In the genomic region with DNA sequence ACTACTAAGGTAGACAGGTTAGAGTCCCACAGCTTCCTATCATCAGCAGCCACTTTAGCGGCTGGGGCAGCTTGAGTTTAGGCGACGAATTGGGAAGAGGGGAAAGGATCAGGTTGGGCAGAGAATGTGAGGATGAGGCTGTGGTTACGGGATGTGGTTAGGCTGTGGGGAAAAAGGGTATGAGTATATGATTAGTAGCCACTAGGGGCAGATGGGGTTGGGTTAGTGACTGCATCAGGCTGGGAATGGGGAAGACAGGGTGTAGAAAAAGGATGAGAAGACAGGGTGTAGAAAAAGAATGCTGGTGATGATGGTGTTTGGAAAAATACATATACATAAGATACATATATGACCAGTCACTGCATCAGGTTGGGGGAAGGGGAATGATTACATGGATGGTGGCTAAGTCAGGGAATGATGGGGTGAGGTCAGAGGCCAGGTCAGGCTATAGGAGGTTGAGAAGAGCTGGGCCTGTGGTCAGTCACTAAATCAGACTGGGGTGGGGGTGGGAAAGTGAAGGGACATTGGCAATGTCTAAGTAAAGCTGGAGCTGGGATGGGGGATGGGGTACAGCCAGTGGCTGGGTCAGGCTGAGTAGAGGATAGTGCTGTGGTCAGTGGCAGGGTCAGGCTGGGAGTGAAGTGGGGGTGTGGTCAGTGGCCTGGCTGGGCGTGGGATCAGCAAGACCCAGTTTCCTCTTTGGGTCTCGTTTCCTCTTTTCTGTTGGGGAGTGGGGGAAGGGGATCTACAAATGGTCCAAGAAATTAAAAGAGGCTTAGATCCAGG, we compare ENCODE assay signal across 8 cellular contexts. TPM values are rescaled to one million over a fixed set of nuclear protein-coding genes. Genes with fewer than 3 reads are reported as not detected.
DNase-seq lines count a peak whose midpoint lies in the region; ATAC-seq and TF ChIP-seq lines count a peak whose summit lies in the region.

No MANE protein-coding gene starts in this region.

- no peak for ATAC-seq in CD4-positive, CD25-positive, alpha-beta regulatory T cell (ENCODE audit: low read depth in 2 of 2)

- H3K27me3 ChIP-seq in CD4-positive, CD25-positive, alpha-beta regulatory T cell (ENCODE audit: control insufficient read depth, insufficient read depth, low read length) = no peaks in the 10 kb centered on the region
- H3K27me3 ChIP-seq in GM23248 (replicated peaks; ENCODE audit: insufficient read depth) = no peaks in the 10 kb centered on the region

- WGBS in GM23248 (ENCODE audit: low coverage in 1 of 2, low lambda C conversion rate in 2 of 2, missing lambda C conversion rate in 2 of 2), 2 experiments = 0 to 1% methylated on average over 6 of the region's 6 CpGs

- peak overlapping the region in 1 of 4 donors; percentile 95 for H3K4me3 Mint-ChIP-seq in CD4-positive, CD25-positive, alpha-beta regulatory T cell
- no peak overlapping the region for H3K4me3 Mint-ChIP-seq in MCF 10A (ENCODE audit: unreplicated experiment)
- no peak overlapping the region for H3K4me3 Mint-ChIP-seq in immature natural killer cell

- peak overlapping the region; percentile 90 for H3K4me3 ChIP-seq in CD4-positive, CD25-positive, alpha-beta regulatory T cell (ENCODE audit: low read depth, low read length)
- H3K4me3 ChIP-seq in GM23248 (peak overlapping the region; percentile 96), OCI-LY7 (ENCODE audit: low read depth, low read length, poor library complexity, severe bottlenecking) (peak overlapping the region; percentile 89)

- H3K4me2 ChIP-seq in GM23248 (ENCODE audit: unreplicated experiment) (peak overlapping the region; percentile 100), OCI-LY7 (ENCODE audit: low read length) (peak overlapping the region; percentile 97)

- peaks cover 67% of the 10 kb centered on the region for H3K4me1 ChIP-seq in CD4-positive, CD25-positive, alpha-beta regulatory T cell (ENCODE audit: control insufficient read depth, insufficient read depth, low read length, poor library complexity, severe bottlenecking)
- H3K4me1 ChIP-seq in GM23248 (ENCODE audit: insufficient read depth) = peaks cover 51% of the 10 kb centered on the region
- peaks cover 60% of the 10 kb centered on the region for H3K4me1 ChIP-seq in OCI-LY7 (ENCODE audit: insufficient read depth, low read length, poor library complexity, severe bottlenecking)

- H3K9me3 Mint-ChIP-seq in CD4-positive, CD25-positive, alpha-beta regulatory T cell = no peaks in the 10 kb centered on the region
- no peaks in the 10 kb centered on the region for H3K9me3 Mint-ChIP-seq in MCF 10A (ENCODE audit: unreplicated experiment)
- no peaks in the 10 kb centered on the region for H3K9me3 Mint-ChIP-seq in immature natural killer cell

- peak in 2 of 3 donors; percentile 26 to 54 for DNase-seq in CD4-positive, CD25-positive, alpha-beta regulatory T cell
- DNase-seq in GM23248 (peak; percentile 94), OCI-LY7 (ENCODE audit: low spot score) (peak; percentile 67), MCF 10A (ENCODE audit: unreplicated experiment) (peak; percentile 80), immature natural killer cell (peak; percentile 42 to 55 (median 49)), NCI-H187 (lab: John Stamatoyannopoulos, UW) (no peak)
- DNase-seq in stimulated activated CD4-positive, alpha-beta T cell treated with anti-CD3 and anti-CD28 coated beads, Interleukin-1b, Interleukin-23, amount 100 ng/mL, for 48 hours = peak; percentile 13
- DNase-seq in activated CD4-positive, CD25-positive, alpha-beta regulatory T cell (lab: John Stamatoyannopoulos, UW) = no peak

- H3K27ac Mint-ChIP-seq in CD4-positive, CD25-positive, alpha-beta regulatory T cell = peak overlapping the region in 1 of 3 donors; percentile 18
- H3K27ac Mint-ChIP-seq in MCF 10A (ENCODE audit: low read depth, unreplicated experiment) (no peak overlapping the region), immature natural killer cell (no peak overlapping the region)

- TF ChIP-seq CTCF in OCI-LY7 (conservative IDR thresholded peaks at IDR 0.05; ENCODE audit: low read length) (peak; percentile 84), MCF 10A (IDR thresholded peaks at IDR 0.05; ENCODE audit: unreplicated experiment) (peak; percentile 49)

- CTCF ChIA-PET in OCI-LY7 (lab: Charles Lee; ENCODE audit: unreplicated experiment) (interaction anchor here (0.7 to 2.2 kb wide), 4 partner anchors 26 to 65 kb away, joined by 3 to 13 read pairs (median 4); partner anchors contain the start of gene ARHGEF39), MCF 10A (lab: Yijun Ruan, JAX) (interaction anchor here (0.6 to 10.3 kb wide), 23 partner anchors 9 to 1942 kb away, joined by 3 to 150 read pairs (median 4); partner anchors contain the start of genes ARHGEF39, CCDC107, GBA2 and RGP1)

- no peaks in the 10 kb centered on the region for H3K9me3 ChIP-seq in CD4-positive, CD25-positive, alpha-beta regulatory T cell (ENCODE audit: control insufficient read depth in 2 of 2, low read length in 2 of 2)
- H3K9me3 ChIP-seq in GM23248 (ENCODE audit: low read depth) (no peaks in the 10 kb centered on the region), OCI-LY7 (ENCODE audit: low read length) (no peaks in the 10 kb centered on the region)

- H3K36me3 ChIP-seq in CD4-positive, CD25-positive, alpha-beta regulatory T cell (ENCODE audit: control insufficient read depth, insufficient read depth, low read length) = peaks cover 20% of the 10 kb centered on the region
- H3K36me3 ChIP-seq in GM23248 (ENCODE audit: low read depth) = peaks cover 13% of the 10 kb centered on the region
- H3K36me3 ChIP-seq in OCI-LY7 (ENCODE audit: insufficient read depth, low read length) = peaks cover 23% of the 10 kb centered on the region

- POLR2A ChIA-PET in OCI-LY7 (lab: Charles Lee) (interaction anchor here (0.6 to 3.9 kb wide), 4 partner anchors 18 to 281 kb away, joined by 5 to 38 read pairs (median 16); partner anchors contain the start of genes ARHGEF39, GBA2 and RGP1), MCF 10A (lab: Yijun Ruan, JAX) (interaction anchor here (0.6 to 15.0 kb wide), 12 partner anchors 16 to 618 kb away, joined by 3 to 284 read pairs (median 14); partner anchors contain the start of genes CCDC107, GBA2, HRCT1 and RGP1)

- H3K4me1 Mint-ChIP-seq in CD4-positive, CD25-positive, alpha-beta regulatory T cell = peaks cover 11 to 38% (median 26%) of the 10 kb centered on the region in 4 donors
- H3K4me1 Mint-ChIP-seq in MCF 10A (ENCODE audit: insufficient read depth, unreplicated experiment) (peaks cover 27% of the 10 kb centered on the region), immature natural killer cell (peaks cover 17 to 23% of the 10 kb centered on the region in 2 donors)

- H3K79me2 ChIP-seq in GM23248 (ENCODE audit: insufficient read depth) = peaks cover 89% of the 10 kb centered on the region
- H3K79me2 ChIP-seq in OCI-LY7 (ENCODE audit: insufficient read depth, low read depth, low read length) = peaks cover 51% of the 10 kb centered on the region

- BruUV-seq in OCI-LY7 (replicated peaks; lab: Mats Ljungman, UMichigan) = TSS peak; percentile 45
- no TSS peak for BruUV-seq in MCF 10A (replicated peaks; lab: Mats Ljungman, UMichigan)

- H3K27me3 Mint-ChIP-seq in CD4-positive, CD25-positive, alpha-beta regulatory T cell = no peaks in the 10 kb centered on the region
- H3K27me3 Mint-ChIP-seq in MCF 10A (ENCODE audit: insufficient read depth, unreplicated experiment) = no peaks in the 10 kb centered on the region
- H3K27me3 Mint-ChIP-seq in immature natural killer cell (ENCODE audit: low read depth in 3 of 3) = peaks cover 0 to 1% (median 0%) of the 10 kb centered on the region in 3 donors

- H2AFZ ChIP-seq in GM23248 = no peak overlapping the region
- no peak overlapping the region for H2AFZ ChIP-seq in OCI-LY7 (ENCODE audit: low read length)

- in situ Hi-C loops in GM23248 (cut with MboI) = no loop called here

- peak overlapping the region; percentile 95 for H3K9ac ChIP-seq in GM23248

- H3K9me2 ChIP-seq in GM23248 (ENCODE audit: insufficient read depth) (no peaks in the 10 kb centered on the region), OCI-LY7 (ENCODE audit: insufficient read depth, low read length) (no peaks in the 10 kb centered on the region)

- H4K20me1 ChIP-seq in GM23248 (ENCODE audit: insufficient read depth) (no peaks in the 10 kb centered on the region), OCI-LY7 (ENCODE audit: insufficient read depth, low read length) (peaks cover 15% of the 10 kb centered on the region; the same call in 1 of the 2 replicates)

- peaks cover 20% of the 10 kb centered on the region for H3K36me3 Mint-ChIP-seq in CD4-positive, CD25-positive, alpha-beta regulatory T cell
- H3K36me3 Mint-ChIP-seq in MCF 10A (ENCODE audit: insufficient read depth, unreplicated experiment) (peaks cover 30% of the 10 kb centered on the region), immature natural killer cell (peaks cover 2 to 9% (median 7%) of the 10 kb centered on the region in 3 donors)

- peak overlapping the region; percentile 65 for H3K27ac ChIP-seq in CD4-positive, CD25-positive, alpha-beta regulatory T cell (ENCODE audit: insufficient read depth, low read length, poor library complexity, severe bottlenecking)
- H3K27ac ChIP-seq in GM23248 (peak overlapping the region; percentile 89), OCI-LY7 (ENCODE audit: low read depth, low read length, poor library complexity, severe bottlenecking) (peak overlapping the region; percentile 77)

- H3F3A ChIP-seq in GM23248 (ENCODE audit: insufficient read depth) = peaks cover 68% of the 10 kb centered on the region

- intact Hi-C loops in OCI-LY7 (cut with micrococcal nuclease; ENCODE audit: unreplicated experiment) (loop anchor here (2.0 to 10.0 kb wide), 2 partner anchors 71 to 655 kb away; partner anchors contain the start of genes CCDC107, FANCG, RMRP and VCP), MCF 10A (cut with micrococcal nuclease) (loop anchor here (2.0 to 5.0 kb wide), 4 partner anchors 33 to 618 kb away; partner anchors contain the start of genes CCDC107 and RMRP)

RNA-seq across cellular contexts. Expression of gene TLN1, which starts 2.1 kb away (rescaled TPM):
- total RNA-seq in CD4-positive, CD25-positive, alpha-beta regulatory T cell = 277 TPM
- polyA plus RNA-seq in CD4-positive, CD25-positive, alpha-beta regulatory T cell = 10 to 100 TPM; 33.7 to 36.2 (median 35.9) TPM
- total RNA-seq in GM23248 (2014; rRNA removed; shearing (Covaris generic)) = 527 and 566 TPM in 2 replicates
- 198 and 202 TPM in 2 replicates for polyA plus RNA-seq in GM23248 (2016; fragmentation: Nextera tagmentation; extraction: Ambion mirVana)
- 87.5 and 98.8 TPM in 2 replicates for total RNA-seq in OCI-LY7 (2014; rRNA removed; shearing (Covaris generic))
- 169 and 177 TPM in 2 replicates for total RNA-seq in OCI-LY7 (2022)
- 224 and 256 TPM in 2 replicates for total RNA-seq in MCF 10A (2022)
- polyA plus RNA-seq in immature natural killer cell = 100 to 1,000 TPM in 1 of 3 donors, 10 to 100 TPM in 2; 21.4 to 260 (median 61.5) TPM

RNA-seq across cellular contexts. Expression of gene CREB3, which starts 2.6 kb away (rescaled TPM):
- 14.6 TPM for total RNA-seq in CD4-positive, CD25-positive, alpha-beta regulatory T cell
- polyA plus RNA-seq in CD4-positive, CD25-positive, alpha-beta regulatory T cell = 10 to 100 TPM; 33.4 to 36.4 (median 34.6) TPM
- 101 and 111 TPM in 2 replicates for total RNA-seq in GM23248 (2014; rRNA removed; shearing (Covaris generic))
- 113 and 114 TPM in 2 replicates for polyA plus RNA-seq in GM23248 (2016; fragmentation: Nextera tagmentation; extraction: Ambion mirVana)
- 16.8 and 18.2 TPM in 2 replicates for total RNA-seq in OCI-LY7 (2014; rRNA removed; shearing (Covaris generic))
- 21.9 and 23.0 TPM in 2 replicates for total RNA-seq in OCI-LY7 (2022)
- total RNA-seq in MCF 10A (2022) = 58.7 and 66.2 TPM in 2 replicates
- 10 to 100 TPM; 47.8 to 59.3 (median 50.0) TPM for polyA plus RNA-seq in immature natural killer cell

RNA-seq across cellular contexts. Expression of gene GBA2, which starts 19.1 kb away (rescaled TPM):
- total RNA-seq in CD4-positive, CD25-positive, alpha-beta regulatory T cell = 47.9 TPM
- 10 to 100 TPM; 18.7 to 27.1 (median 21.2) TPM for polyA plus RNA-seq in CD4-positive, CD25-positive, alpha-beta regulatory T cell
- total RNA-seq in GM23248 (2014; rRNA removed; shearing (Covaris generic)) = 20.3 and 30.0 TPM in 2 replicates
- polyA plus RNA-seq in GM23248 (2016; fragmentation: Nextera tagmentation; extraction: Ambion mirVana) (24.0 and 27.6 TPM in 2 replicates), immature natural killer cell (10 to 100 TPM; 20.3 to 43.3 (median 37.4) TPM)
- total RNA-seq in OCI-LY7 (2014; rRNA removed; shearing (Covaris generic)) = 66.0 and 75.4 TPM in 2 replicates
- total RNA-seq in OCI-LY7 (2022) (68.2 and 70.4 TPM in 2 replicates), MCF 10A (2022) (51.3 and 55.2 TPM in 2 replicates)

RNA-seq across cellular contexts. Expression of gene RGP1, which starts 19.2 kb away (rescaled TPM):
- total RNA-seq in CD4-positive, CD25-positive, alpha-beta regulatory T cell = 22.8 TPM
- polyA plus RNA-seq in CD4-positive, CD25-positive, alpha-beta regulatory T cell = 10 to 100 TPM in 1 of 4 donors, 1 to 10 TPM in 3; 4.6 to 10.2 (median 7.0) TPM
- total RNA-seq in GM23248 (2014; rRNA removed; shearing (Covaris generic)) = 19.1 and 20.0 TPM in 2 replicates
- polyA plus RNA-seq in GM23248 (2016; fragmentation: Nextera tagmentation; extraction: Ambion mirVana) (4.7 and 4.8 TPM in 2 replicates), immature natural killer cell (10 to 100 TPM in 1 of 3 donors, 1 to 10 TPM in 2; 5.4 to 10.6 (median 8.2) TPM)
- 12.3 and 13.5 TPM in 2 replicates for total RNA-seq in OCI-LY7 (2014; rRNA removed; shearing (Covaris generic))
- total RNA-seq in OCI-LY7 (2022) (27.1 and 31.3 TPM in 2 replicates), MCF 10A (2022) (33.8 and 35.8 TPM in 2 replicates)

RNA-seq across cellular contexts. Expression of gene MSMP, which starts 24.2 kb away (rescaled TPM):
- not detected for total RNA-seq in CD4-positive, CD25-positive, alpha-beta regulatory T cell
- under 1 TPM in 1 of 4 donors, not detected in 3; 0.69 TPM for polyA plus RNA-seq in CD4-positive, CD25-positive, alpha-beta regulatory T cell
- total RNA-seq in GM23248 (2014; rRNA removed; shearing (Covaris generic)) = not detected in 2 replicates
- polyA plus RNA-seq in GM23248 (2016; fragmentation: Nextera tagmentation; extraction: Ambion mirVana) = not detected in 2 replicates
- total RNA-seq in OCI-LY7 (2014; rRNA removed; shearing (Covaris generic)) = 0.67 and 2.3 TPM in 2 replicates
- total RNA-seq in OCI-LY7 (2022) = 4.1 and 4.4 TPM in 2 replicates
- total RNA-seq in MCF 10A (2022) = not detected in 2 replicates
- 1 to 10 TPM in 1 of 3 donors, not detected in 2; 1.3 TPM for polyA plus RNA-seq in immature natural killer cell

Comparison
In these comparisons a context has a peak if more than half of its experiments do, and no peak if none do; other contexts are left out.
1. DNase-seq: peak in CD4-positive, CD25-positive, alpha-beta regulatory T cell (2 of 3), GM23248 (single experiment), OCI-LY7 (single experiment), MCF 10A (single experiment), immature natural killer cell (3 of 3) and stimulated activated CD4-positive, alpha-beta T cell treated with anti-CD3 and anti-CD28 coated beads, Interleukin-1b, Interleukin-23, amount 100 ng/mL, for 48 hours (single experiment); none in activated CD4-positive, CD25-positive, alpha-beta regulatory T cell (0 of 4) and NCI-H187 (0 of 2).
2. Peak in every context shown above with its lines, with median percentiles within 50 percentile points of each other: H3K27ac ChIP-seq and H3K4me3 ChIP-seq.